In genomic region chr16:57661510-57661909, GRCh38 we compare ENCODE assay signal across 34 cellular contexts. TPM values are rescaled to one million over a fixed set of nuclear protein-coding genes. Genes with fewer than 3 reads are reported as not detected.
"Had no signal": no experiment of that assay in that cellular context is flagged by ENCODE, and none has a peak within 500 bp of the region (broad histone marks: within the 10 kb centered on the region; RNA-seq: fewer than 3 reads in every experiment).

No MANE protein-coding gene starts in this region.

- H3K27ac Mint-ChIP-seq: activated CD4-positive, alpha-beta memory T cell treated with anti-CD3 and anti-CD28 coated beads, Interleukin-2, amount 10 ng/mL, durations not matched to agents 7 days and 5 days; activated naive CD4-positive, alpha-beta T cell treated with anti-CD3 and anti-CD28 coated beads for 36 hours; activated T-cell treated with anti-CD3 and anti-CD28 coated beads, Interleukin-2, amount 50 U/mL, for 24 hours had no signal

- H3K27me3 Mint-ChIP-seq: activated CD4-positive, alpha-beta memory T cell treated with anti-CD3 and anti-CD28 coated beads, Interleukin-2, amount 10 ng/mL, durations not matched to agents 7 days and 5 days; activated T-cell treated with anti-CD3 and anti-CD28 coated beads, Interleukin-2, amount 50 U/mL, for 24 hours had no signal

- H3K4me3 ChIP-seq: adrenal gland, body of pancreas, breast epithelium, K562 had no signal

- H3K9me3 Mint-ChIP-seq: activated CD4-positive, alpha-beta memory T cell treated with anti-CD3 and anti-CD28 coated beads, Interleukin-2, amount 10 ng/mL, durations not matched to agents 7 days and 5 days; activated naive CD4-positive, alpha-beta T cell treated with anti-CD3 and anti-CD28 coated beads for 36 hours; activated naive CD4-positive, alpha-beta T cell treated with anti-CD3 and anti-CD28 coated beads, Interleukin-2, amount 50 U/mL, for 72 hours; activated T-cell treated with anti-CD3 and anti-CD28 coated beads, Interleukin-2, amount 50 U/mL, for 24 hours had no signal

- DNase-seq: activated CD4-positive, alpha-beta memory T cell treated with anti-CD3 and anti-CD28 coated beads, Interleukin-2, amount 10 ng/mL, durations not matched to agents 7 days and 5 days; activated CD4-positive, alpha-beta T cell treated with anti-CD3 and anti-CD28 coated beads for 1 hour; activated CD4-positive, alpha-beta T cell treated with anti-CD3 and anti-CD28 coated beads for 48 hours; activated CD4-positive, CD25-positive, alpha-beta regulatory T cell; activated gamma-delta T cell treated with Interleukin-2 at 50 U/mL for 16 hours; activated naive CD4-positive, alpha-beta T cell treated with anti-CD3 and anti-CD28 coated beads for 36 hours; activated T-cell treated with anti-CD3 and anti-CD28 coated beads, Interleukin-2, amount 50 U/mL, for 24 hours; adrenal gland; body of pancreas; NCI-H1105; NCI-H1417 treated with DMSO at 0.1 percent for 48 hours; NCI-H187 treated with DMSO at 0.1 percent for 48 hours; NCI-H2081; NCI-H2171 treated with DMSO at 0.1 percent for 48 hours; NCI-H226; NCI-H446 treated with DMSO at 0.1 percent for 48 hours; NCI-H524; NCI-H69; SIG-M5; SW 1271; T-helper 1 cell; T1000; WERI-Rb-1 had no signal

- H3K9me3 ChIP-seq: adrenal gland, body of pancreas, breast epithelium had no signal

- H3K27me3 ChIP-seq: adrenal gland, body of pancreas, breast epithelium had no signal

- ATAC-seq: activated naive CD4-positive, alpha-beta T cell treated with anti-CD3 and anti-CD28 coated beads, Interleukin-2, amount 50 U/mL, for 72 hours; body of pancreas; Panc1; SK-N-SH treated with all-trans-retinoic acid at 6 μM for 48 hours had no signal

- H3K4me1 ChIP-seq: adrenal gland, body of pancreas, breast epithelium had no signal

- H3K27ac ChIP-seq: adrenal gland, body of pancreas, breast epithelium, WERI-Rb-1 had no signal

- H3K36me3 Mint-ChIP-seq: activated naive CD4-positive, alpha-beta T cell treated with anti-CD3 and anti-CD28 coated beads, Interleukin-2, amount 50 U/mL, for 72 hours had no signal

- H3K36me3 ChIP-seq: breast epithelium, WERI-Rb-1 had no signal

- H3K4me3 Mint-ChIP-seq: activated CD4-positive, alpha-beta memory T cell treated with anti-CD3 and anti-CD28 coated beads, Interleukin-2, amount 10 ng/mL, durations not matched to agents 7 days and 5 days; activated naive CD4-positive, alpha-beta T cell treated with anti-CD3 and anti-CD28 coated beads for 36 hours; activated T-cell treated with anti-CD3 and anti-CD28 coated beads, Interleukin-2, amount 50 U/mL, for 24 hours had no signal

RNA-seq across cellular contexts. Expression of gene ADGRG3, which starts 6.6 kb away (rescaled TPM):
- total RNA-seq: activated CD4-positive, alpha-beta memory T cell treated with anti-CD3 and anti-CD28 coated beads, Interleukin-2, amount 10 ng/mL, durations not matched to agents 7 days and 5 days; astrocyte; M059J; RPMI7951; SK-MEL-5; T-helper 2 cell treated with Interferon-gamma antibody and Interleukin-4, amounts not matched to agents 100 ng/mL and 5 ng/mL, for 36 hours had no signal

RNA-seq across cellular contexts. Expression of gene DRC7, which starts 33.1 kb away (rescaled TPM):
- total RNA-seq: activated CD4-positive, alpha-beta memory T cell treated with anti-CD3 and anti-CD28 coated beads, Interleukin-2, amount 10 ng/mL, durations not matched to agents 7 days and 5 days; activated naive CD4-positive, alpha-beta T cell treated with anti-CD3 and anti-CD28 coated beads, Interleukin-2, amount 50 U/mL, for 72 hours; adrenal gland; astrocyte; cardiac septum; M059J; RPMI7951; SK-MEL-5; T-helper 2 cell treated with Interferon-gamma antibody and Interleukin-4, amounts not matched to agents 100 ng/mL and 5 ng/mL, for 36 hours had no signal
